In the genomic region with DNA sequence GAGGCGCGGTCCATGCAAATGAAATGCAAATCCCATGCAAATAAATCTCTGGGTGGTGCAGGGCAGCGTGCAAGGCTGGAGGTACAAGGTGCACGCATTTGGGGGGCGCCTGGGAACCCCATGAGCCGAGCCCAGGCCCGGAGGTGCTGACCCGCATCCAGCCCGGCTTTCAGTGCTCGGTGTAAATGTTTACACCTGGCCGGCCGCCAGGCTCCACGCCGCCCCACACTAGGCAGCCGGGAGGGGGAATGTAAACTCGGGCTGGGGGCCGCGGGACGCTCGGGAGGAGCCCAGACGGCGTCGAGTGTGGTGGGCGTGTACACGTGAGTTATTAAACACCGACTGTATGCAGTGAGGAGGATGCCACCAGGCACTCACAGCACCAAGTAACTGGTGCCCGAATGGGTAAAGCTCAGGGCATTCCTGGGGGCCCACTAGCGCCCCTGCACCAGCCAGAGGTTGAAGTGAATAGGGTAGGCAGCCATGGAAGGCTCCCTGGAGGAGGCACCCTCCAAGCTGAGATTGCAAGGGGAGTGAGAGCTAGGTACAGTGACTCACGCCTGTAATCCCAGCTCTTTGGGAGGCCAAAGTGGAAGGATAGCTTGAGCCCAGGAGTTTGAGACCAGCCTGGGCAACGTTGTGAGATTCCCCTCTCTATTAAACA, we compare ENCODE assay signal across 1 cellular context.
TF ChIP-seq lines count a peak whose summit lies in the region.

No MANE protein-coding gene starts in this region.

TF ChIP-seq in HepG2, 621 proteins besides CTCF, POLR2A, EP300 and RAD21 (continued from another document and continues in another):
- TF ChIP-seq, protein P1, sequence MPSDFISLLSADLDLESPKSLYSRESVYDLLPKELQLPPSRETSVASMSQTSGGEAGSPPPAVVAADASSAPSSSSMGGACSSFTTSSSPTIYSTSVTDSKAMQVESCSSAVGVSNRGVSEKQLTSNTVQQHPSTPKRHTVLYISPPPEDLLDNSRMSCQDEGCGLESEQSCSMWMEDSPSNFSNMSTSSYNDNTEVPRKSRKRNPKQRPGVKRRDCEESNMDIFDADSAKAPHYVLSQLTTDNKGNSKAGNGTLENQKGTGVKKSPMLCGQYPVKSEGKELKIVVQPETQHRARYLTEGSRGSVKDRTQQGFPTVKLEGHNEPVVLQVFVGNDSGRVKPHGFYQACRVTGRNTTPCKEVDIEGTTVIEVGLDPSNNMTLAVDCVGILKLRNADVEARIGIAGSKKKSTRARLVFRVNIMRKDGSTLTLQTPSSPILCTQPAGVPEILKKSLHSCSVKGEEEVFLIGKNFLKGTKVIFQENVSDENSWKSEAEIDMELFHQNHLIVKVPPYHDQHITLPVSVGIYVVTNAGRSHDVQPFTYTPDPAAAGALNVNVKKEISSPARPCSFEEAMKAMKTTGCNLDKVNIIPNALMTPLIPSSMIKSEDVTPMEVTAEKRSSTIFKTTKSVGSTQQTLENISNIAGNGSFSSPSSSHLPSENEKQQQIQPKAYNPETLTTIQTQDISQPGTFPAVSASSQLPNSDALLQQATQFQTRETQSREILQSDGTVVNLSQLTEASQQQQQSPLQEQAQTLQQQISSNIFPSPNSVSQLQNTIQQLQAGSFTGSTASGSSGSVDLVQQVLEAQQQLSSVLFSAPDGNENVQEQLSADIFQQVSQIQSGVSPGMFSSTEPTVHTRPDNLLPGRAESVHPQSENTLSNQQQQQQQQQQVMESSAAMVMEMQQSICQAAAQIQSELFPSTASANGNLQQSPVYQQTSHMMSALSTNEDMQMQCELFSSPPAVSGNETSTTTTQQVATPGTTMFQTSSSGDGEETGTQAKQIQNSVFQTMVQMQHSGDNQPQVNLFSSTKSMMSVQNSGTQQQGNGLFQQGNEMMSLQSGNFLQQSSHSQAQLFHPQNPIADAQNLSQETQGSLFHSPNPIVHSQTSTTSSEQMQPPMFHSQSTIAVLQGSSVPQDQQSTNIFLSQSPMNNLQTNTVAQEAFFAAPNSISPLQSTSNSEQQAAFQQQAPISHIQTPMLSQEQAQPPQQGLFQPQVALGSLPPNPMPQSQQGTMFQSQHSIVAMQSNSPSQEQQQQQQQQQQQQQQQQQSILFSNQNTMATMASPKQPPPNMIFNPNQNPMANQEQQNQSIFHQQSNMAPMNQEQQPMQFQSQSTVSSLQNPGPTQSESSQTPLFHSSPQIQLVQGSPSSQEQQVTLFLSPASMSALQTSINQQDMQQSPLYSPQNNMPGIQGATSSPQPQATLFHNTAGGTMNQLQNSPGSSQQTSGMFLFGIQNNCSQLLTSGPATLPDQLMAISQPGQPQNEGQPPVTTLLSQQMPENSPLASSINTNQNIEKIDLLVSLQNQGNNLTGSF (CRISPR knock-in tag; IDR thresholded peaks at IDR 0.05) = no peak
- TF ChIP-seq, protein P2, sequence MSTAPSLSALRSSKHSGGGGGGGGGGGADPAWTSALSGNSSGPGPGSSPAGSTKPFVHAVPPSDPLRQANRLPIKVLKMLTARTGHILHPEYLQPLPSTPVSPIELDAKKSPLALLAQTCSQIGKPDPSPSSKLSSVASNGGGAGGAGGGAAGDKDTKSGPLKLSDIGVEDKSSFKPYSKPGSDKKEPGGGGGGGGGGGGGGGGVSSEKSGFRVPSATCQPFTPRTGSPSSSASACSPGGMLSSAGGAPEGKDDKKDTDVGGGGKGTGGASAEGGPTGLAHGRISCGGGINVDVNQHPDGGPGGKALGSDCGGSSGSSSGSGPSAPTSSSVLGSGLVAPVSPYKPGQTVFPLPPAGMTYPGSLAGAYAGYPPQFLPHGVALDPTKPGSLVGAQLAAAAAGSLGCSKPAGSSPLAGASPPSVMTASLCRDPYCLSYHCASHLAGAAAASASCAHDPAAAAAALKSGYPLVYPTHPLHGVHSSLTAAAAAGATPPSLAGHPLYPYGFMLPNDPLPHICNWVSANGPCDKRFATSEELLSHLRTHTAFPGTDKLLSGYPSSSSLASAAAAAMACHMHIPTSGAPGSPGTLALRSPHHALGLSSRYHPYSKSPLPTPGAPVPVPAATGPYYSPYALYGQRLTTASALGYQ (CRISPR knock-in tag; IDR thresholded peaks at IDR 0.05) = 0 out of 2 replicates have a peak, but pooled peaks have one; percentile 27
- no peak for TF ChIP-seq CC2D1A (CRISPR knock-in tag; IDR thresholded peaks at IDR 0.05)
- TF ChIP-seq ZNF296 (CRISPR knock-in tag; conservative IDR thresholded peaks at IDR 0.05) = no peak
- TF ChIP-seq, protein P3, sequence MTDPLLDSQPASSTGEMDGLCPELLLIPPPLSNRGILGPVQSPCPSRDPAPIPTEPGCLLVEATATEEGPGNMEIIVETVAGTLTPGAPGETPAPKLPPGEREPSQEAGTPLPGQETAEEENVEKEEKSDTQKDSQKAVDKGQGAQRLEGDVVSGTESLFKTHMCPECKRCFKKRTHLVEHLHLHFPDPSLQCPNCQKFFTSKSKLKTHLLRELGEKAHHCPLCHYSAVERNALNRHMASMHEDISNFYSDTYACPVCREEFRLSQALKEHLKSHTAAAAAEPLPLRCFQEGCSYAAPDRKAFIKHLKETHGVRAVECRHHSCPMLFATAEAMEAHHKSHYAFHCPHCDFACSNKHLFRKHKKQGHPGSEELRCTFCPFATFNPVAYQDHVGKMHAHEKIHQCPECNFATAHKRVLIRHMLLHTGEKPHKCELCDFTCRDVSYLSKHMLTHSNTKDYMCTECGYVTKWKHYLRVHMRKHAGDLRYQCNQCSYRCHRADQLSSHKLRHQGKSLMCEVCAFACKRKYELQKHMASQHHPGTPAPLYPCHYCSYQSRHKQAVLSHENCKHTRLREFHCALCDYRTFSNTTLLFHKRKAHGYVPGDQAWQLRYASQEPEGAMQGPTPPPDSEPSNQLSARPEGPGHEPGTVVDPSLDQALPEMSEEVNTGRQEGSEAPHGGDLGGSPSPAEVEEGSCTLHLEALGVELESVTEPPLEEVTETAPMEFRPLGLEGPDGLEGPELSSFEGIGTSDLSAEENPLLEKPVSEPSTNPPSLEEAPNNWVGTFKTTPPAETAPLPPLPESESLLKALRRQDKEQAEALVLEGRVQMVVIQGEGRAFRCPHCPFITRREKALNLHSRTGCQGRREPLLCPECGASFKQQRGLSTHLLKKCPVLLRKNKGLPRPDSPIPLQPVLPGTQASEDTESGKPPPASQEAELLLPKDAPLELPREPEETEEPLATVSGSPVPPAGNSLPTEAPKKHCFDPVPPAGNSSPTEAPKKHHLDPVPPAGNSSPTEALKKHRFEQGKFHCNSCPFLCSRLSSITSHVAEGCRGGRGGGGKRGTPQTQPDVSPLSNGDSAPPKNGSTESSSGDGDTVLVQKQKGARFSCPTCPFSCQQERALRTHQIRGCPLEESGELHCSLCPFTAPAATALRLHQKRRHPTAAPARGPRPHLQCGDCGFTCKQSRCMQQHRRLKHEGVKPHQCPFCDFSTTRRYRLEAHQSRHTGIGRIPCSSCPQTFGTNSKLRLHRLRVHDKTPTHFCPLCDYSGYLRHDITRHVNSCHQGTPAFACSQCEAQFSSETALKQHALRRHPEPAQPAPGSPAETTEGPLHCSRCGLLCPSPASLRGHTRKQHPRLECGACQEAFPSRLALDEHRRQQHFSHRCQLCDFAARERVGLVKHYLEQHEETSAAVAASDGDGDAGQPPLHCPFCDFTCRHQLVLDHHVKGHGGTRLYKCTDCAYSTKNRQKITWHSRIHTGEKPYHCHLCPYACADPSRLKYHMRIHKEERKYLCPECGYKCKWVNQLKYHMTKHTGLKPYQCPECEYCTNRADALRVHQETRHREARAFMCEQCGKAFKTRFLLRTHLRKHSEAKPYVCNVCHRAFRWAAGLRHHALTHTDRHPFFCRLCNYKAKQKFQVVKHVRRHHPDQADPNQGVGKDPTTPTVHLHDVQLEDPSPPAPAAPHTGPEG (CRISPR knock-in tag; IDR thresholded peaks at IDR 0.05) = no peak
- 0 out of 2 replicates have a peak, but pooled peaks have one; percentile 19 for TF ChIP-seq FOXK1 (CRISPR knock-in tag; IDR thresholded peaks at IDR 0.05; ENCODE audit: borderline replicate concordance, low read depth)
- TF ChIP-seq, protein P4, sequence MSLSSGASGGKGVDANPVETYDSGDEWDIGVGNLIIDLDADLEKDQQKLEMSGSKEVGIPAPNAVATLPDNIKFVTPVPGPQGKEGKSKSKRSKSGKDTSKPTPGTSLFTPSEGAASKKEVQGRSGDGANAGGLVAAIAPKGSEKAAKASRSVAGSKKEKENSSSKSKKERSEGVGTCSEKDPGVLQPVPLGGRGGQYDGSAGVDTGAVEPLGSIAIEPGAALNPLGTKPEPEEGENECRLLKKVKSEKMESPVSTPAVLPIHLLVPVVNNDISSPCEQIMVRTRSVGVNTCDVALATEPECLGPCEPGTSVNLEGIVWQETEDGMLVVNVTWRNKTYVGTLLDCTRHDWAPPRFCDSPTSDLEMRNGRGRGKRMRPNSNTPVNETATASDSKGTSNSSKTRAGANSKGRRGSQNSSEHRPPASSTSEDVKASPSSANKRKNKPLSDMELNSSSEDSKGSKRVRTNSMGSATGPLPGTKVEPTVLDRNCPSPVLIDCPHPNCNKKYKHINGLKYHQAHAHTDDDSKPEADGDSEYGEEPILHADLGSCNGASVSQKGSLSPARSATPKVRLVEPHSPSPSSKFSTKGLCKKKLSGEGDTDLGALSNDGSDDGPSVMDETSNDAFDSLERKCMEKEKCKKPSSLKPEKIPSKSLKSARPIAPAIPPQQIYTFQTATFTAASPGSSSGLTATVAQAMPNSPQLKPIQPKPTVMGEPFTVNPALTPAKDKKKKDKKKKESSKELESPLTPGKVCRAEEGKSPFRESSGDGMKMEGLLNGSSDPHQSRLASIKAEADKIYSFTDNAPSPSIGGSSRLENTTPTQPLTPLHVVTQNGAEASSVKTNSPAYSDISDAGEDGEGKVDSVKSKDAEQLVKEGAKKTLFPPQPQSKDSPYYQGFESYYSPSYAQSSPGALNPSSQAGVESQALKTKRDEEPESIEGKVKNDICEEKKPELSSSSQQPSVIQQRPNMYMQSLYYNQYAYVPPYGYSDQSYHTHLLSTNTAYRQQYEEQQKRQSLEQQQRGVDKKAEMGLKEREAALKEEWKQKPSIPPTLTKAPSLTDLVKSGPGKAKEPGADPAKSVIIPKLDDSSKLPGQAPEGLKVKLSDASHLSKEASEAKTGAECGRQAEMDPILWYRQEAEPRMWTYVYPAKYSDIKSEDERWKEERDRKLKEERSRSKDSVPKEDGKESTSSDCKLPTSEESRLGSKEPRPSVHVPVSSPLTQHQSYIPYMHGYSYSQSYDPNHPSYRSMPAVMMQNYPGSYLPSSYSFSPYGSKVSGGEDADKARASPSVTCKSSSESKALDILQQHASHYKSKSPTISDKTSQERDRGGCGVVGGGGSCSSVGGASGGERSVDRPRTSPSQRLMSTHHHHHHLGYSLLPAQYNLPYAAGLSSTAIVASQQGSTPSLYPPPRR (CRISPR knock-in tag; IDR thresholded peaks at IDR 0.05; ENCODE audit: borderline replicate concordance) = 0 out of 2 replicates have a peak, but pooled peaks have one; percentile 38
- peak; percentile 34 for TF ChIP-seq HNRNPLL (IDR thresholded peaks at IDR 0.05; ENCODE audit: low read depth, low read length, poor library complexity, severe bottlenecking)
- TF ChIP-seq REPIN1 (CRISPR knock-in tag; IDR thresholded peaks at IDR 0.05; ENCODE audit: borderline replicate concordance, low read depth) = no peak
- no peak for TF ChIP-seq HDAC2 (CRISPR knock-in tag; IDR thresholded peaks at IDR 0.05)
- TF ChIP-seq ZNF350 (CRISPR knock-in tag; IDR thresholded peaks at IDR 0.05; ENCODE audit: borderline replicate concordance, low read depth) = 0 out of 2 replicates have a peak, but pooled peaks have one; percentile 54
- no peak for TF ChIP-seq GATAD1 (CRISPR knock-in tag; IDR thresholded peaks at IDR 0.05)
- TF ChIP-seq ZNF883 (CRISPR knock-in tag; IDR thresholded peaks at IDR 0.05; ENCODE audit: not compliant biosample characterization) = no peak
- TF ChIP-seq KDM5B (CRISPR knock-in tag; IDR thresholded peaks at IDR 0.05; ENCODE audit: borderline replicate concordance) = peak; percentile 58; the same call in 1 of the 2 replicates
- TF ChIP-seq NRL (CRISPR knock-in tag; IDR thresholded peaks at IDR 0.05; ENCODE audit: borderline replicate concordance) = 0 out of 2 replicates have a peak, but pooled peaks have one; percentile 32
- TF ChIP-seq YY1 (IDR thresholded peaks at IDR 0.05; ENCODE audit: insufficient read depth, insufficient replicate concordance, low read depth, low read length) = no peak
- no peak for TF ChIP-seq MED8 (CRISPR knock-in tag; IDR thresholded peaks at IDR 0.05; ENCODE audit: insufficient replicate concordance)
- no peak for TF ChIP-seq DNMT1 (CRISPR knock-in tag; IDR thresholded peaks at IDR 0.05)
- TF ChIP-seq NFRKB (IDR thresholded peaks at IDR 0.05) = no peak
- TF ChIP-seq ZFP90 (CRISPR knock-in tag; IDR thresholded peaks at IDR 0.05; ENCODE audit: borderline replicate concordance) = no peak
- TF ChIP-seq NR2F1 (CRISPR knock-in tag; IDR thresholded peaks at IDR 0.05) = no peak
- no peak for TF ChIP-seq STAG1 (CRISPR knock-in tag; IDR thresholded peaks at IDR 0.05)
- TF ChIP-seq PAWR (CRISPR knock-in tag; IDR thresholded peaks at IDR 0.05; ENCODE audit: borderline replicate concordance) = no peak
- TF ChIP-seq HHEX (CRISPR knock-in tag; IDR thresholded peaks at IDR 0.05) = no peak
- TF ChIP-seq, protein P5, sequence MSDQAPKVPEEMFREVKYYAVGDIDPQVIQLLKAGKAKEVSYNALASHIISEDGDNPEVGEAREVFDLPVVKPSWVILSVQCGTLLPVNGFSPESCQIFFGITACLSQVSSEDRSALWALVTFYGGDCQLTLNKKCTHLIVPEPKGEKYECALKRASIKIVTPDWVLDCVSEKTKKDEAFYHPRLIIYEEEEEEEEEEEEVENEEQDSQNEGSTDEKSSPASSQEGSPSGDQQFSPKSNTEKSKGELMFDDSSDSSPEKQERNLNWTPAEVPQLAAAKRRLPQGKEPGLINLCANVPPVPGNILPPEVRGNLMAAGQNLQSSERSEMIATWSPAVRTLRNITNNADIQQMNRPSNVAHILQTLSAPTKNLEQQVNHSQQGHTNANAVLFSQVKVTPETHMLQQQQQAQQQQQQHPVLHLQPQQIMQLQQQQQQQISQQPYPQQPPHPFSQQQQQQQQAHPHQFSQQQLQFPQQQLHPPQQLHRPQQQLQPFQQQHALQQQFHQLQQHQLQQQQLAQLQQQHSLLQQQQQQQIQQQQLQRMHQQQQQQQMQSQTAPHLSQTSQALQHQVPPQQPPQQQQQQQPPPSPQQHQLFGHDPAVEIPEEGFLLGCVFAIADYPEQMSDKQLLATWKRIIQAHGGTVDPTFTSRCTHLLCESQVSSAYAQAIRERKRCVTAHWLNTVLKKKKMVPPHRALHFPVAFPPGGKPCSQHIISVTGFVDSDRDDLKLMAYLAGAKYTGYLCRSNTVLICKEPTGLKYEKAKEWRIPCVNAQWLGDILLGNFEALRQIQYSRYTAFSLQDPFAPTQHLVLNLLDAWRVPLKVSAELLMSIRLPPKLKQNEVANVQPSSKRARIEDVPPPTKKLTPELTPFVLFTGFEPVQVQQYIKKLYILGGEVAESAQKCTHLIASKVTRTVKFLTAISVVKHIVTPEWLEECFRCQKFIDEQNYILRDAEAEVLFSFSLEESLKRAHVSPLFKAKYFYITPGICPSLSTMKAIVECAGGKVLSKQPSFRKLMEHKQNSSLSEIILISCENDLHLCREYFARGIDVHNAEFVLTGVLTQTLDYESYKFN (CRISPR knock-in tag; conservative IDR thresholded peaks at IDR 0.05) = peak; percentile 42; the same call in 1 of the 2 replicates
- TF ChIP-seq ZNF619 (CRISPR knock-in tag; IDR thresholded peaks at IDR 0.05) = no peak
- TF ChIP-seq NFIB (CRISPR knock-in tag; IDR thresholded peaks at IDR 0.05; ENCODE audit: borderline replicate concordance) = no peak
- TF ChIP-seq ZC3H13 (CRISPR knock-in tag; IDR thresholded peaks at IDR 0.05) = no peak
- TF ChIP-seq SALL1 (CRISPR knock-in tag; IDR thresholded peaks at IDR 0.05) = peak; percentile 59; the same call in 1 of the 2 replicates
- peak; percentile 39; the same call in 1 of the 2 replicates for TF ChIP-seq ERF (CRISPR knock-in tag; IDR thresholded peaks at IDR 0.05)
